ENCODE assay signal across 8 cellular contexts in genomic region chr9:131727184-131727785, GRCh38. TPM values are rescaled to one million over a fixed set of nuclear protein-coding genes. Genes with fewer than 3 reads are reported as not detected.
DNase-seq lines count a peak whose midpoint lies in the region; ATAC-seq and TF ChIP-seq lines count a peak whose summit lies in the region.
"Had no signal": no experiment of that assay in that cellular context is flagged by ENCODE, and none has a peak within 500 bp of the region (broad histone marks: within the 10 kb centered on the region; RNA-seq: fewer than 3 reads in every experiment).

No MANE protein-coding gene starts in this region.

- H3K27me3 ChIP-seq in hepatocyte (no peaks in the 10 kb centered on the region), BE2C (no peaks in the 10 kb centered on the region)

- peak overlapping the region; percentile 53 for H3K27ac ChIP-seq in hepatocyte

- no peak overlapping the region for H2AFZ ChIP-seq in hepatocyte

- H3K9me3 Mint-ChIP-seq in HFFc6 (no peaks in the 10 kb centered on the region), activated B cell treated with CpG ODN at 0.5 μM for 24 hours (peaks cover 2% of the 10 kb centered on the region)

- H3K27ac Mint-ChIP-seq in HFFc6 (peak overlapping the region; percentile 70), activated B cell treated with CpG ODN at 0.5 μM for 24 hours (peak overlapping the region; percentile 89)

- no peaks in the 10 kb centered on the region for H3K9me3 ChIP-seq in hepatocyte (ENCODE audit: low read depth)
- H3K9me3 ChIP-seq in BE2C: no peaks in the 10 kb centered on the region

- H3K36me3 ChIP-seq in hepatocyte (replicated peaks; ENCODE audit: insufficient read depth, low read depth): no peaks in the 10 kb centered on the region
- no peaks in the 10 kb centered on the region for H3K36me3 ChIP-seq in BE2C

- ATAC-seq in activated B cell treated with CpG ODN at 0.5 μM for 24 hours (ENCODE audit: low read depth): no peak
- peak; percentile 3 for ATAC-seq in stimulated activated naive CD8-positive, alpha-beta T cell treated with anti-CD3 and anti-CD28 coated beads, Interleukin-15, Interleukin-2, amounts not matched to agents 100 U/mL and 50 U/mL, for 24 hours
- no peak for ATAC-seq in GM19035 (IDR thresholded peaks at IDR 0.05; ENCODE audit: unreplicated experiment)

- H4K20me1 ChIP-seq in hepatocyte (ENCODE audit: insufficient read depth, poor library complexity, severe bottlenecking): peaks cover 30% of the 10 kb centered on the region

- 59% methylated on average over 7 of the region's 7 CpGs for WGBS in hepatocyte (ENCODE audit: low lambda C conversion rate, missing lambda C conversion rate)

- POLR2A ChIA-PET in activated B cell treated with CpG ODN at 0.5 μM for 24 hours (lab: Charles Lee): interaction anchor here (1.1 to 24.2 kb wide), 16 partner anchors 8 to 354 kb away, joined by 3 to 683 read pairs (median 10); partner anchors contain the start of gene RAPGEF1

- H3K4me1 Mint-ChIP-seq in HFFc6 (ENCODE audit: low read depth) (peaks cover 43% of the 10 kb centered on the region), activated B cell treated with CpG ODN at 0.5 μM for 24 hours (peaks cover 92% of the 10 kb centered on the region)

- H3K79me2 ChIP-seq in hepatocyte: peaks cover 97% of the 10 kb centered on the region

- peak overlapping the region; percentile 41 for H3K4me2 ChIP-seq in hepatocyte

- DNase-seq in HFFc6 (peak; percentile 46), activated B cell treated with CpG ODN at 0.5 μM for 24 hours (no peak), hepatocyte (ENCODE audit: low spot score) (peak; percentile 35), BE2C (no peak), NCI-H82 (lab: John Stamatoyannopoulos, UW) (no peak)
- no peak for DNase-seq in stimulated activated naive CD8-positive, alpha-beta T cell treated with anti-CD3 and anti-CD28 coated beads, Interleukin-15, Interleukin-2, amounts not matched to agents 100 U/mL and 50 U/mL, for 24 hours
- DNase-seq: H7 had no signal

- intact Hi-C loops in activated B cell treated with CpG ODN at 0.5 μM for 24 hours (cut with micrococcal nuclease): loop anchor here (1.0 to 10.0 kb wide), 3 partner anchors 8 to 1702 kb away; partner anchors contain the start of gene FAM78A

- CTCF ChIA-PET in activated B cell treated with CpG ODN at 0.5 μM for 24 hours (lab: Charles Lee): interaction anchor here (0.9 to 8.1 kb wide), 8 partner anchors 8 to 100 kb away, joined by 3 to 44 read pairs (median 4); no protein-coding TSS in a partner anchor

- H3K4me3 ChIP-seq in hepatocyte (no peak overlapping the region), BE2C (ENCODE audit: low read depth, low read length) (no peak overlapping the region)

- H3K36me3 Mint-ChIP-seq in HFFc6 (ENCODE audit: low read depth): peaks cover 6% of the 10 kb centered on the region; the same call in 1 of the 2 replicates
- peaks cover 19% of the 10 kb centered on the region for H3K36me3 Mint-ChIP-seq in activated B cell treated with CpG ODN at 0.5 μM for 24 hours (ENCODE audit: low read depth)

- no peak for TF ChIP-seq CTCF in HFFc6 (IDR thresholded peaks at IDR 0.05)
- TF ChIP-seq CTCF in activated B cell treated with CpG ODN at 0.5 μM for 24 hours (IDR thresholded peaks at IDR 0.05): no peak
- no peak for TF ChIP-seq CTCF in hepatocyte (IDR thresholded peaks at IDR 0.05; ENCODE audit: poor library complexity)
- TF ChIP-seq CTCF in BE2C (IDR thresholded peaks at IDR 0.05; ENCODE audit: low read depth, low read length): no peak

- H3K4me3 Mint-ChIP-seq in HFFc6 (peak overlapping the region; percentile 9; the same call in 1 of the 2 replicates), activated B cell treated with CpG ODN at 0.5 μM for 24 hours (peak overlapping the region; percentile 80)

- no peaks in the 10 kb centered on the region for H3K9me2 ChIP-seq in hepatocyte (replicated peaks; ENCODE audit: insufficient read depth)

- peaks cover 32% of the 10 kb centered on the region for H3K4me1 ChIP-seq in hepatocyte (ENCODE audit: insufficient read depth)
- H3K4me1 ChIP-seq in BE2C: peaks cover 25% of the 10 kb centered on the region

- peaks cover 1% of the 10 kb centered on the region; the same call in 1 of the 2 replicates for H3K27me3 Mint-ChIP-seq in HFFc6 (ENCODE audit: insufficient read depth)
- no peaks in the 10 kb centered on the region for H3K27me3 Mint-ChIP-seq in activated B cell treated with CpG ODN at 0.5 μM for 24 hours

RNA-seq across cellular contexts. Expression of gene RAPGEF1, which starts 12.6 kb away (rescaled TPM):
- total RNA-seq in HFFc6 (2021; fragmentation: NEBNext Ultra II Directional; extraction: Animal tissue kit (Norgen Biotek cat#: 25700)): 10 to 100 TPM; 38.6 to 46.6 (median 42.3) TPM
- total RNA-seq in activated B cell treated with CpG ODN at 0.5 μM for 24 hours (278 and 318 TPM in 2 replicates), hepatocyte (26.2 and 27.5 TPM in 2 replicates)
- 24.8 and 29.7 TPM in 2 replicates for polyA plus RNA-seq in hepatocyte
- polyA plus RNA-seq in BE2C (2012; ENCODE audit: insufficient read depth, insufficient read length, low read depth): 42.8 TPM

Comparison
In these comparisons a context has a peak if more than half of its experiments do, and no peak if none do; other contexts are left out.
1. DNase-seq: peak in HFFc6 (single experiment) and hepatocyte (single experiment); none in activated B cell treated with CpG ODN at 0.5 μM for 24 hours (single experiment), stimulated activated naive CD8-positive, alpha-beta T cell treated with anti-CD3 and anti-CD28 coated beads, Interleukin-15, Interleukin-2, amounts not matched to agents 100 U/mL and 50 U/mL, for 24 hours (single experiment), BE2C (single experiment) and NCI-H82 (single experiment).